9 cellular contexts compared by ENCODE assay signal in genomic region chr15:89378699-89379422, GRCh38. TPM values are rescaled to one million over a fixed set of nuclear protein-coding genes. Genes with fewer than 3 reads are reported as not detected.
A peak's percentile ranks its signal among the peaks of the same experiment; 100 is the strongest.
DNase-seq lines count a peak whose midpoint lies in the region; ATAC-seq, FAIRE-seq and TF ChIP-seq lines count a peak whose summit lies in the region.
"Had no signal": no experiment of that assay in that cellular context is flagged by ENCODE, and none has a peak within 500 bp of the region (broad histone marks: within the 10 kb centered on the region; RNA-seq: fewer than 3 reads in every experiment).

No MANE protein-coding gene starts in this region.

- no peaks in the 10 kb centered on the region for H3K79me2 ChIP-seq in astrocyte (ENCODE audit: insufficient read depth, low read length)
- H3K79me2 ChIP-seq in keratinocyte (ENCODE audit: control insufficient read depth, insufficient read depth, low read length), result no peaks in the 10 kb centered on the region

- H3K27me3 ChIP-seq in HUES48 (ENCODE audit: control insufficient read depth, insufficient read depth, low read length), result peaks cover 100% of the 10 kb centered on the region
- peaks cover 93% of the 10 kb centered on the region for H3K27me3 ChIP-seq in astrocyte (ENCODE audit: insufficient read depth, low read length)
- H3K27me3 ChIP-seq in keratinocyte (ENCODE audit: control insufficient read depth, extremely low read depth, insufficient read depth, low read length), result peaks cover 74% of the 10 kb centered on the region
- peaks cover 5 to 97% (median 75%) of the 10 kb centered on the region in 7 donors for H3K27me3 ChIP-seq in spleen (replicated peaks in 1 of 7)

- H3K9me3 Mint-ChIP-seq in astrocyte (ENCODE audit: unreplicated experiment), result peaks cover 5% of the 10 kb centered on the region

- H3K9ac ChIP-seq in HUES48 (ENCODE audit: low read depth, low read length), result no peak overlapping the region
- no peak overlapping the region for H3K9ac ChIP-seq in astrocyte (ENCODE audit: low read length)
- H3K9ac ChIP-seq in keratinocyte (ENCODE audit: control insufficient read depth, extremely low read depth, insufficient read depth, low read length), result no peak overlapping the region

- no peaks in the 10 kb centered on the region for H3K9me1 ChIP-seq in keratinocyte (ENCODE audit: control insufficient read depth, extremely low read depth, insufficient read depth, low read length)

- FAIRE-seq in astrocyte (lab: Jason Lieb, UNC) (no peak), keratinocyte (lab: Jason Lieb, UNC) (no peak)

- H3K4me3 Mint-ChIP-seq in astrocyte (ENCODE audit: unreplicated experiment), result no peak overlapping the region

- H3K36me3 Mint-ChIP-seq in astrocyte (ENCODE audit: low read depth, unreplicated experiment), result peaks cover 2% of the 10 kb centered on the region

- H3K4me2 ChIP-seq in astrocyte (ENCODE audit: low read length) (peak overlapping the region; percentile 22), keratinocyte (ENCODE audit: control insufficient read depth, extremely low read depth, insufficient read depth, low read depth, low read length) (peak overlapping the region; percentile 71)

- intact Hi-C loops in spleen (cut with DNase I; ENCODE audit: low total_unique reads), result no loop called here

- H3K4me1 Mint-ChIP-seq in astrocyte (ENCODE audit: low read depth, unreplicated experiment), result peaks cover 2% of the 10 kb centered on the region

- peaks cover 47% of the 10 kb centered on the region for H3K4me1 ChIP-seq in HUES48 (ENCODE audit: control insufficient read depth, insufficient read depth, low read length)
- H3K4me1 ChIP-seq in astrocyte (ENCODE audit: insufficient read depth, low read length), result no peaks in the 10 kb centered on the region
- H3K4me1 ChIP-seq in keratinocyte (ENCODE audit: control insufficient read depth, extremely low read depth, insufficient read depth, low read length), result peaks cover 29% of the 10 kb centered on the region
- H3K4me1 ChIP-seq in spleen, result peaks cover 8 to 28% (median 22%) of the 10 kb centered on the region in 6 donors

- H3K27ac ChIP-seq in HUES48 (ENCODE audit: low read depth, low read length) (no peak overlapping the region), astrocyte (ENCODE audit: low read depth, low read length) (no peak overlapping the region), keratinocyte (ENCODE audit: control insufficient read depth, insufficient read depth, low read length) (no peak overlapping the region), spleen (peak overlapping the region in 3 of 8 donors; percentile 4 to 40 (median 35))

- no peak for ATAC-seq in GM18868 (IDR thresholded peaks at IDR 0.05; ENCODE audit: unreplicated experiment)

- DNase-seq in astrocyte (ENCODE audit: low read depth) (no peak), keratinocyte (ENCODE audit: low read depth, low spot score) (no peak), spleen (peak; percentile 70), hippocampal formation (lab: John Stamatoyannopoulos, UW) (no peak), SKM-1 treated with dmso at 0.1 percent for 144 hours (lab: John Stamatoyannopoulos, UW; ENCODE audit: unreplicated experiment) (no peak)
- no peak for DNase-seq in effector CD4-positive, alpha-beta T cell
- DNase-seq: SHP77 treated with DMSO at 0.1 percent for 48 hours had no signal

- TF ChIP-seq CTCF in astrocyte (IDR thresholded peaks at IDR 0.05; ENCODE audit: insufficient read depth, low read depth, low read length) (no peak), keratinocyte (optimal IDR thresholded peaks at IDR 0.05 in 1 of 3, IDR thresholded peaks at IDR 0.05 in 1 of 3, conservative IDR thresholded peaks at IDR 0.05 in 1 of 3; ENCODE audit: extremely low read depth in 1 of 3, insufficient read depth in 2 of 3, low read length in 3 of 3) (no peak), spleen (IDR thresholded peaks at IDR 0.05 in 8 of 11, conservative IDR thresholded peaks at IDR 0.05 in 3 of 11) (no peak)

- H3K9me3 ChIP-seq in HUES48 (ENCODE audit: control insufficient read depth, insufficient read depth, low read length) (no peaks in the 10 kb centered on the region), astrocyte (ENCODE audit: insufficient read depth, low read depth, low read length) (no peaks in the 10 kb centered on the region), keratinocyte (ENCODE audit: control insufficient read depth, low read depth, low read length) (no peaks in the 10 kb centered on the region), spleen (no peaks in the 10 kb centered on the region)

- WGBS in spleen, 5 donors, result 3 to 18% (median 5%) methylated on average over 16 to 75 of the region's 75 CpGs

- H2AFZ ChIP-seq in astrocyte (ENCODE audit: low read depth, low read length) (no peak overlapping the region), keratinocyte (ENCODE audit: control insufficient read depth, low read length) (no peak overlapping the region)

- H3K27ac Mint-ChIP-seq in astrocyte (ENCODE audit: unreplicated experiment), result no peak overlapping the region

- no peaks in the 10 kb centered on the region for H3K36me3 ChIP-seq in HUES48 (ENCODE audit: control insufficient read depth, insufficient read depth, low read length)
- H3K36me3 ChIP-seq in astrocyte (ENCODE audit: insufficient read depth, low read length), result no peaks in the 10 kb centered on the region
- H3K36me3 ChIP-seq in keratinocyte (ENCODE audit: control insufficient read depth in 2 of 2, extremely low read depth in 1 of 2, insufficient read depth in 2 of 2, low read length in 2 of 2), result no peaks in the 10 kb centered on the region
- H3K36me3 ChIP-seq in spleen, result no peaks in the 10 kb centered on the region

- H3K27me3 Mint-ChIP-seq in astrocyte (ENCODE audit: low read depth, unreplicated experiment), result peaks cover 86% of the 10 kb centered on the region

- dilution Hi-C loops in keratinocyte (cut with MboI; ENCODE audit: extremely low pct_ligation_motif_present, low sequenced_read_pairs), result no loop called here

- H3K4me3 ChIP-seq in HUES48 (ENCODE audit: low read depth, low read length) (peak overlapping the region; percentile 45; the same call in 1 of the 2 replicates), astrocyte (ENCODE audit: insufficient read depth, low read depth, low read length) (no peak overlapping the region), keratinocyte (ENCODE audit: control insufficient read depth in 2 of 3, extremely low read depth in 1 of 3, insufficient read depth in 2 of 3, low read depth in 1 of 3, low read length in 3 of 3) (peak overlapping the region in 1 of 3 experiments; percentile 42), spleen (peak overlapping the region; percentile 33 to 70 (median 39))

- TF ChIP-seq POLR2A in spleen (IDR thresholded peaks at IDR 0.05), result no peak

- no peaks in the 10 kb centered on the region for H4K20me1 ChIP-seq in astrocyte (ENCODE audit: insufficient read depth, low read length)
- peaks cover 7% of the 10 kb centered on the region for H4K20me1 ChIP-seq in keratinocyte (ENCODE audit: control insufficient read depth, extremely low read depth, insufficient read depth, low read length)

RNA-seq across cellular contexts. Expression of gene POLG, which starts 44.2 kb away (rescaled TPM):
- 48.5 and 54.4 TPM in 2 replicates for total RNA-seq in astrocyte
- 27.3 to 40.4 TPM (median 29.6 TPM) in 3 replicates for polyA plus RNA-seq in keratinocyte
- polyA plus RNA-seq in keratinocyte (2011; ENCODE audit: low read depth), result 43.8 TPM
- polyA plus RNA-seq in keratinocyte (2011; cell fraction: cytosol; rRNA removed), result 16.4 and 19.9 TPM in 2 replicates
- polyA plus RNA-seq in keratinocyte (2011; cell fraction: nucleus; rRNA removed), result 118 and 119 TPM in 2 replicates
- polyA plus RNA-seq in keratinocyte (2012; ENCODE audit: low replicate concordance), result 38.1 and 46.6 TPM in 2 replicates
- polyA minus RNA-seq in keratinocyte, result 23.5 to 66.7 TPM (median 34.2 TPM) in 3 replicates
- polyA minus RNA-seq in keratinocyte (2011; cell fraction: cytosol; rRNA and poly(A)+ RNA removed), result 27.0 TPM
- polyA minus RNA-seq in keratinocyte (2011; cell fraction: nucleus; rRNA and poly(A)+ RNA removed), result 56.3 and 60.3 TPM in 2 replicates
- 100 to 1,000 TPM in 1 of 7 donors, 10 to 100 TPM in 6; 63.3 to 105 (median 74.0) TPM for total RNA-seq in spleen
- 10 to 100 TPM; 38.3 to 57.7 (median 54.9) TPM for polyA plus RNA-seq in spleen
